Comparison of ENCODE assay signal across 17 cellular contexts in genomic region chr18:10027031-10027430, GRCh38.
DNase-seq lines count a peak whose midpoint lies in the region; ATAC-seq, FAIRE-seq and TF ChIP-seq lines count a peak whose summit lies in the region.
"Had no signal": no experiment of that assay in that cellular context is flagged by ENCODE, and none has a peak within 500 bp of the region (broad histone marks: within the 10 kb centered on the region; RNA-seq: fewer than 3 reads in every experiment).

No MANE protein-coding gene starts in this region.

- no peak for TF ChIP-seq POLR2A in IMR-90 (IDR thresholded peaks at IDR 0.05; ENCODE audit: low read depth, low read length)

- in situ Hi-C loops in IMR-90 (cut with MboI; ENCODE audit: low sequenced_read_pairs): no loop called here

- H4K20me1 ChIP-seq in IMR-90 (ENCODE audit: insufficient read depth, low read length): no peaks in the 10 kb centered on the region

- BruUV-seq in IMR-90 (replicated peaks; lab: Mats Ljungman, UMichigan): no TSS peak

- H3K18ac ChIP-seq in IMR-90 (ENCODE audit: low read depth, low read length): no peak overlapping the region

- no peak overlapping the region for H4K91ac ChIP-seq in IMR-90 (ENCODE audit: insufficient read depth, low read depth, low read length)

- no peak overlapping the region for H3K23ac ChIP-seq in IMR-90 (ENCODE audit: low read depth, low read length)

- no peaks in the 10 kb centered on the region for H3K4me1 ChIP-seq in IMR-90 (ENCODE audit: control insufficient read depth, insufficient read depth, low read length)
- H3K4me1 ChIP-seq in endodermal cell (ENCODE audit: control insufficient read depth, insufficient read depth, low read length): no peaks in the 10 kb centered on the region
- H3K4me1 ChIP-seq: A549, BE2C had no signal

- peaks cover 4% of the 10 kb centered on the region for H3K9me3 Mint-ChIP-seq in endodermal cell
- H3K9me3 Mint-ChIP-seq in activated T-helper 2 cell treated with anti-CD3 and anti-CD28 coated beads, Interferon-gamma antibody, Interleukin-2, Interleukin-4, amounts not matched to agents 10 μg/mL and 5 μg/mL and 100 μg/mL, durations not matched to agents 14 hours and 24 hours and 36 hours: no peaks in the 10 kb centered on the region

- intact Hi-C loops in IMR-90 (cut with micrococcal nuclease): no loop called here
- intact Hi-C loops in activated T-helper 2 cell treated with anti-CD3 and anti-CD28 coated beads, Interferon-gamma antibody, Interleukin-2, Interleukin-4, amounts not matched to agents 10 μg/mL and 5 μg/mL and 100 μg/mL, durations not matched to agents 14 hours and 24 hours and 36 hours (cut with micrococcal nuclease): no loop called here

- no peak overlapping the region for H3K4me3 Mint-ChIP-seq in endodermal cell
- no peak overlapping the region for H3K4me3 Mint-ChIP-seq in activated T-helper 2 cell treated with anti-CD3 and anti-CD28 coated beads, Interferon-gamma antibody, Interleukin-2, Interleukin-4, amounts not matched to agents 10 μg/mL and 5 μg/mL and 100 μg/mL, durations not matched to agents 14 hours and 24 hours and 36 hours (ENCODE audit: low read depth)
- H3K4me3 Mint-ChIP-seq: CD4-positive, alpha-beta memory T cell; GM23338 had no signal

- no peak overlapping the region for H3K4me3 ChIP-seq in IMR-90 (ENCODE audit: insufficient read depth, low read depth, low read length)
- H3K4me3 ChIP-seq in endodermal cell (ENCODE audit: low read length): no peak overlapping the region
- H3K4me3 ChIP-seq: A549, GM23338 had no signal

- H2AFZ ChIP-seq in IMR-90 (replicated peaks; ENCODE audit: low read length, poor library complexity): no peak overlapping the region
- H2AFZ ChIP-seq: GM23338 had no signal

- POLR2A ChIA-PET in IMR-90 (lab: Charles Lee; ENCODE audit: unreplicated experiment): no interaction called here

- no peaks in the 10 kb centered on the region for H3K9me1 ChIP-seq in IMR-90 (ENCODE audit: insufficient read depth, low read length)

- no peak overlapping the region for H3K4me2 ChIP-seq in IMR-90 (ENCODE audit: low read depth, low read length)
- H3K4me2 ChIP-seq: A549, GM23338 had no signal

- H3K4ac ChIP-seq in IMR-90 (ENCODE audit: low read depth, low read length): no peak overlapping the region

- H3K27ac ChIP-seq in IMR-90 (ENCODE audit: insufficient read depth, low read length) (no peak overlapping the region), endodermal cell (ENCODE audit: low read depth, low read length) (no peak overlapping the region)
- H3K27ac ChIP-seq: A549, C4-2B had no signal

- no peaks in the 10 kb centered on the region for H3K79me1 ChIP-seq in IMR-90 (ENCODE audit: low read depth in 1 of 2, low read length in 2 of 2)

- no peak overlapping the region for H2BK15ac ChIP-seq in IMR-90 (ENCODE audit: low read depth, low read length)

- H2BK5ac ChIP-seq in IMR-90 (ENCODE audit: low read depth, low read length, poor library complexity, severe bottlenecking): no peak overlapping the region

- TF ChIP-seq RAD21 in IMR-90 (IDR thresholded peaks at IDR 0.05; ENCODE audit: low read length): no peak

- no peak overlapping the region for H3K56ac ChIP-seq in IMR-90 (ENCODE audit: extremely low read depth, insufficient read depth, low read length)

- TF ChIP-seq CTCF in IMR-90 (conservative IDR thresholded peaks at IDR 0.05; ENCODE audit: low read depth, low read length) (no peak), endodermal cell (conservative IDR thresholded peaks at IDR 0.05) (no peak)

- H3K27me3 Mint-ChIP-seq in endodermal cell (ENCODE audit: insufficient read depth): peaks cover 21% of the 10 kb centered on the region
- H3K27me3 Mint-ChIP-seq in activated T-helper 2 cell treated with anti-CD3 and anti-CD28 coated beads, Interferon-gamma antibody, Interleukin-2, Interleukin-4, amounts not matched to agents 10 μg/mL and 5 μg/mL and 100 μg/mL, durations not matched to agents 14 hours and 24 hours and 36 hours (ENCODE audit: low read depth): peaks cover 2% of the 10 kb centered on the region

- no peak overlapping the region for H3K14ac ChIP-seq in IMR-90 (replicated peaks; ENCODE audit: low read depth, low read length)

- no peak overlapping the region for H4K8ac ChIP-seq in IMR-90 (ENCODE audit: low read depth in 2 of 2, low read length in 2 of 2)

- WGBS in IMR-90 (ENCODE audit: extremely low coverage in 2 of 2, insufficient read length in 1 of 2), 2 experiments: no CpG with 5 or more reads among the region's 4 CpGs
- 92 to 100% methylated on average over 1 to 4 of the region's 4 CpGs for WGBS in endodermal cell (ENCODE audit: insufficient coverage in 1 of 2, insufficient read length in 1 of 2), 2 experiments

- H3K36me3 ChIP-seq in IMR-90 (ENCODE audit: control insufficient read depth, insufficient read depth, low read length) (no peaks in the 10 kb centered on the region), endodermal cell (ENCODE audit: control insufficient read depth, insufficient read depth, low read length) (no peaks in the 10 kb centered on the region)
- H3K36me3 ChIP-seq: BE2C had no signal

- DNase-seq in IMR-90 (no peak), NCI-H82 treated with DMSO at 0.1 percent for 48 hours (lab: John Stamatoyannopoulos, UW; ENCODE audit: unreplicated experiment) (peak; percentile 75), endodermal cell (peak; percentile 2), urothelium cell line (ENCODE audit: low spot score) (no peak)
- no peak for DNase-seq in activated T-helper 2 cell treated with anti-CD3 and anti-CD28 coated beads, Interferon-gamma antibody, Interleukin-2, Interleukin-4, amounts not matched to agents 10 μg/mL and 5 μg/mL and 100 μg/mL, durations not matched to agents 14 hours and 24 hours and 36 hours (ENCODE audit: low spot score)
- DNase-seq: BE2C; CD4-positive, alpha-beta memory T cell; DMS153; DMS79 treated with DMSO at 0.1 percent for 48 hours; EL; H7 had no signal

- dilution Hi-C loops in IMR-90 (cut with HindIII; ENCODE audit: low sequenced_read_pairs, unreplicated experiment): no loop called here

- H2BK20ac ChIP-seq in IMR-90 (ENCODE audit: low read depth, low read length): no peak overlapping the region

- H3K4me1 Mint-ChIP-seq in endodermal cell: peaks cover 9% of the 10 kb centered on the region
- no peaks in the 10 kb centered on the region for H3K4me1 Mint-ChIP-seq in activated T-helper 2 cell treated with anti-CD3 and anti-CD28 coated beads, Interferon-gamma antibody, Interleukin-2, Interleukin-4, amounts not matched to agents 10 μg/mL and 5 μg/mL and 100 μg/mL, durations not matched to agents 14 hours and 24 hours and 36 hours (ENCODE audit: low read depth)
- H3K4me1 Mint-ChIP-seq: CD4-positive, alpha-beta memory T cell; GM23338 had no signal

- no peaks in the 10 kb centered on the region for H3K36me3 Mint-ChIP-seq in endodermal cell (ENCODE audit: low read depth)
- H3K36me3 Mint-ChIP-seq in activated T-helper 2 cell treated with anti-CD3 and anti-CD28 coated beads, Interferon-gamma antibody, Interleukin-2, Interleukin-4, amounts not matched to agents 10 μg/mL and 5 μg/mL and 100 μg/mL, durations not matched to agents 14 hours and 24 hours and 36 hours (ENCODE audit: low read depth): no peaks in the 10 kb centered on the region
- H3K36me3 Mint-ChIP-seq: CD4-positive, alpha-beta memory T cell had no signal

- no peak overlapping the region for H3K9ac ChIP-seq in IMR-90 (ENCODE audit: low read depth, low read length)
- H3K9ac ChIP-seq in endodermal cell (ENCODE audit: extremely low read depth, low read length, poor library complexity, severe bottlenecking): no peak overlapping the region

- H3K27me3 ChIP-seq in IMR-90 (ENCODE audit: control insufficient read depth, insufficient read depth, low read length) (peaks cover 10% of the 10 kb centered on the region), endodermal cell (ENCODE audit: control insufficient read depth, insufficient read depth, low read length, poor library complexity, severe bottlenecking) (peaks cover 6% of the 10 kb centered on the region)
- H3K27me3 ChIP-seq: BE2C had no signal

- H2BK120ac ChIP-seq in IMR-90 (ENCODE audit: low read depth, low read length): no peak overlapping the region

- H3K27ac Mint-ChIP-seq in endodermal cell: no peak overlapping the region
- no peak overlapping the region for H3K27ac Mint-ChIP-seq in activated T-helper 2 cell treated with anti-CD3 and anti-CD28 coated beads, Interferon-gamma antibody, Interleukin-2, Interleukin-4, amounts not matched to agents 10 μg/mL and 5 μg/mL and 100 μg/mL, durations not matched to agents 14 hours and 24 hours and 36 hours
- H3K27ac Mint-ChIP-seq: CD4-positive, alpha-beta memory T cell; GM23338 had no signal

- H3K9me3 ChIP-seq in IMR-90 (ENCODE audit: control insufficient read depth, insufficient read depth, low read length) (no peaks in the 10 kb centered on the region), endodermal cell (ENCODE audit: control insufficient read depth, low read length) (peaks cover 6% of the 10 kb centered on the region)
- H3K9me3 ChIP-seq: A549, BE2C had no signal

- H2AK9ac ChIP-seq in IMR-90 (replicated peaks; ENCODE audit: low read depth, low read length, poor library complexity): no peak overlapping the region

- CTCF ChIA-PET in IMR-90 (lab: Yijun Ruan, JAX): interaction anchor here (1.5 kb wide), 1 partner anchor 8 kb away, joined by 4 read pairs; no protein-coding TSS in a partner anchor

- peak overlapping the region; percentile 13; the same call in 1 of the 2 replicates for H2AK5ac ChIP-seq in IMR-90 (ENCODE audit: low read depth, low read length)

- no peak overlapping the region for H4K5ac ChIP-seq in IMR-90 (ENCODE audit: low read depth, low read length)

- ATAC-seq in IMR-90 (ENCODE audit: low read depth) (no peak), GM21576 (IDR thresholded peaks at IDR 0.05; ENCODE audit: unreplicated experiment) (no peak)
- ATAC-seq: A549, GM23338 had no signal

- peak; percentile 40 for FAIRE-seq in urothelium cell line (lab: Jason Lieb, UNC)
- FAIRE-seq: A549, G401.6, GM12891 had no signal

TF ChIP-seq in IMR-90, 13 proteins besides CTCF, POLR2A, EP300 and RAD21:
- no peak for TF ChIP-seq MAZ (IDR thresholded peaks at IDR 0.05; ENCODE audit: borderline replicate concordance, low read depth, low read length)
- TF ChIP-seq RFX5 (IDR thresholded peaks at IDR 0.05; ENCODE audit: low read depth, low read length): no peak
- no peak for TF ChIP-seq BHLHE40 (IDR thresholded peaks at IDR 0.05; ENCODE audit: low read depth, low read length)
TF ChIP-seq in IMR-90: peak in this region for 0.

Comparison
In these comparisons a context has a peak if more than half of its experiments do, and no peak if none do; other contexts are left out.
1. DNase-seq: peak in NCI-H82 treated with DMSO at 0.1 percent for 48 hours (single experiment) and endodermal cell (single experiment); none in IMR-90 (single experiment), urothelium cell line (single experiment) and activated T-helper 2 cell treated with anti-CD3 and anti-CD28 coated beads, Interferon-gamma antibody, Interleukin-2, Interleukin-4, amounts not matched to agents 10 μg/mL and 5 μg/mL and 100 μg/mL, durations not matched to agents 14 hours and 24 hours and 36 hours (single experiment).